14 cellular contexts compared by ENCODE assay signal in the genomic region with DNA sequence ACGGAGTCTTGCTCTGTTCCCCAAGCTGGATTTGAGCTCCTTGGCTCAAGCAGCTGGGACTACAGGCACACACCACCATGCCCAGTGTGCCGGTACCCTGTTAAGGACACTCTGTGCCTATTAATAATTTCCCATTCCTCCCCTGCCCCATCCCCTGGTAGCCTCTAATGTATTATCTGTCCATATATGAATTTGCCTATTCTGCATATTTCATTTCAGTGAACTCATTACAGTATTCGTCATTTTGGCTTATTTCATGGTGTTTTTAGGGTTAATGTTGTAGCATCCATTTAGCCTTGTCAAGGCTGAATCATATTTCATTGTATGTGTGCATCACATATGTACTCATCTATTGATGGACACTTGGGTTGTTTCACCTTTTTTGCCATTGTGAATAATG. TPM values are rescaled to one million over a fixed set of nuclear protein-coding genes. Genes with fewer than 3 reads are reported as not detected.
A peak's percentile ranks its signal among the peaks of the same experiment; 100 is the strongest.
DNase-seq lines count a peak whose midpoint lies in the region; ATAC-seq and TF ChIP-seq lines count a peak whose summit lies in the region.
"Had no signal": no experiment of that assay in that cellular context is flagged by ENCODE, and none has a peak within 500 bp of the region (broad histone marks: within the 10 kb centered on the region; RNA-seq: fewer than 3 reads in every experiment).

No MANE protein-coding gene starts in this region.

- no peak for TF ChIP-seq POLR2A in breast epithelium (IDR thresholded peaks at IDR 0.05)

- peak overlapping the region in 1 of 3 donors; percentile 97 for H3K4me3 ChIP-seq in breast epithelium
- H3K4me3 ChIP-seq in iPS-15b (ENCODE audit: low read depth, low read length): peak overlapping the region; percentile 54
- no peak overlapping the region for H3K4me3 ChIP-seq in aorta (ENCODE audit: low read length in 2 of 2)
- H3K4me3 ChIP-seq: colonic mucosa had no signal

- no peak for ATAC-seq in stimulated activated naive CD8-positive, alpha-beta T cell treated with anti-CD3 and anti-CD28 coated beads, Interleukin-15, amount 100 ng/mL, for 72 hours
- ATAC-seq in aorta (ENCODE audit: low FRiP score): no peak

- DNase-seq in MCF 10A (ENCODE audit: unreplicated experiment) (no peak), breast epithelium (ENCODE audit: low spot score in 2 of 2) (no peak), mucosa of gallbladder (ENCODE audit: low spot score) (no peak), aorta (no peak), SHP77 (lab: John Stamatoyannopoulos, UW) (no peak)
- DNase-seq in activated CD4-positive, alpha-beta memory T cell treated with anti-CD3 and anti-CD28 coated beads for 36 hours: no peak
- DNase-seq in stimulated activated naive CD8-positive, alpha-beta T cell treated with anti-CD3 and anti-CD28 coated beads, Interleukin-15, amount 100 ng/mL, for 72 hours: no peak
- DNase-seq: colonic mucosa, NCI-H1092, NCI-H748 treated with DMSO at 0.1 percent for 48 hours, spleen, SW 1271 had no signal

- H3K9ac ChIP-seq in iPS-15b (ENCODE audit: low read depth, low read length): no peak overlapping the region

- no peak for TF ChIP-seq CTCF in MCF 10A (IDR thresholded peaks at IDR 0.05; ENCODE audit: unreplicated experiment)
- no peak for TF ChIP-seq CTCF in breast epithelium (IDR thresholded peaks at IDR 0.05)

- WGBS in aorta, 2 donors: 88 to 93% methylated on average over 3 of the region's 3 CpGs

- intact Hi-C loops in MCF 10A (cut with micrococcal nuclease) (no loop called here), breast epithelium (cut with DNase I; ENCODE audit: low total_unique reads) (no loop called here), aorta (cut with DNase I) (no loop called here)
- intact Hi-C loops in activated CD4-positive, alpha-beta memory T cell treated with anti-CD3 and anti-CD28 coated beads for 36 hours (cut with micrococcal nuclease): no loop called here

- no peaks in the 10 kb centered on the region for H3K36me3 ChIP-seq in breast epithelium
- H3K36me3 ChIP-seq in iPS-15b (ENCODE audit: control insufficient read depth, insufficient read depth, low read length): peaks cover 9% of the 10 kb centered on the region
- peaks cover 0 to 3% of the 10 kb centered on the region in 2 donors for H3K36me3 ChIP-seq in aorta (ENCODE audit: control insufficient read depth in 1 of 2, insufficient read depth in 2 of 2, low read length in 1 of 2)

- no peak overlapping the region for H3K27ac Mint-ChIP-seq in MCF 10A (ENCODE audit: low read depth, unreplicated experiment)
- peak overlapping the region; percentile 74 for H3K27ac Mint-ChIP-seq in activated CD4-positive, alpha-beta memory T cell treated with anti-CD3 and anti-CD28 coated beads for 36 hours
- H3K27ac Mint-ChIP-seq in stimulated activated naive CD8-positive, alpha-beta T cell treated with anti-CD3 and anti-CD28 coated beads, Interleukin-15, amount 100 ng/mL, for 72 hours: peak overlapping the region; percentile 62 to 95

- H3K9me3 ChIP-seq in breast epithelium (no peaks in the 10 kb centered on the region), iPS-15b (ENCODE audit: control insufficient read depth, insufficient read depth, low read length) (no peaks in the 10 kb centered on the region), aorta (ENCODE audit: control insufficient read depth, low read length) (no peaks in the 10 kb centered on the region)
- H3K9me3 ChIP-seq: colonic mucosa, spleen had no signal

- CTCF ChIA-PET in MCF 10A (lab: Yijun Ruan, JAX): interaction anchor here (0.6 kb wide), 1 partner anchor 23 kb away, joined by 4 read pairs; no protein-coding TSS in a partner anchor
- CTCF ChIA-PET in activated CD4-positive, alpha-beta memory T cell treated with anti-CD3 and anti-CD28 coated beads for 36 hours (lab: Charles Lee): interaction anchor here (2.3 kb wide), 1 partner anchor 34 kb away, joined by 9 read pairs; a partner anchor contains a TSS

- peak overlapping the region; percentile 63 for H3K4me3 Mint-ChIP-seq in MCF 10A (ENCODE audit: unreplicated experiment)
- H3K4me3 Mint-ChIP-seq in activated CD4-positive, alpha-beta memory T cell treated with anti-CD3 and anti-CD28 coated beads for 36 hours: peak overlapping the region; percentile 58
- peak overlapping the region; percentile 60 to 69 for H3K4me3 Mint-ChIP-seq in stimulated activated naive CD8-positive, alpha-beta T cell treated with anti-CD3 and anti-CD28 coated beads, Interleukin-15, amount 100 ng/mL, for 72 hours

- peaks cover 17% of the 10 kb centered on the region for H3K4me1 Mint-ChIP-seq in MCF 10A (ENCODE audit: insufficient read depth, unreplicated experiment)
- H3K4me1 Mint-ChIP-seq in activated CD4-positive, alpha-beta memory T cell treated with anti-CD3 and anti-CD28 coated beads for 36 hours (ENCODE audit: low read depth): peaks cover 27% of the 10 kb centered on the region
- H3K4me1 Mint-ChIP-seq in stimulated activated naive CD8-positive, alpha-beta T cell treated with anti-CD3 and anti-CD28 coated beads, Interleukin-15, amount 100 ng/mL, for 72 hours: peaks cover 39% of the 10 kb centered on the region

- POLR2A ChIA-PET in MCF 10A (lab: Yijun Ruan, JAX): interaction anchor here (0.6 to 1.1 kb wide), 2 partner anchors 20 to 87 kb away, joined by 3 to 5 read pairs; no protein-coding TSS in a partner anchor
- POLR2A ChIA-PET in activated CD4-positive, alpha-beta memory T cell treated with anti-CD3 and anti-CD28 coated beads for 36 hours (lab: Charles Lee): no interaction called here

- no TSS peak for BruUV-seq in MCF 10A (replicated peaks; lab: Mats Ljungman, UMichigan)

- no peak overlapping the region for H3K27ac ChIP-seq in breast epithelium
- H3K27ac ChIP-seq in aorta (ENCODE audit: low read depth in 1 of 2, low read length in 2 of 2): no peak overlapping the region
- H3K27ac ChIP-seq: C4-2B, colonic mucosa, spleen had no signal

- H3K27me3 Mint-ChIP-seq in MCF 10A (ENCODE audit: insufficient read depth, unreplicated experiment): no peaks in the 10 kb centered on the region
- peaks cover 3% of the 10 kb centered on the region for H3K27me3 Mint-ChIP-seq in activated CD4-positive, alpha-beta memory T cell treated with anti-CD3 and anti-CD28 coated beads for 36 hours
- H3K27me3 Mint-ChIP-seq in stimulated activated naive CD8-positive, alpha-beta T cell treated with anti-CD3 and anti-CD28 coated beads, Interleukin-15, amount 100 ng/mL, for 72 hours: no peaks in the 10 kb centered on the region

- peaks cover 68% of the 10 kb centered on the region for H3K36me3 Mint-ChIP-seq in MCF 10A (ENCODE audit: insufficient read depth, unreplicated experiment)
- peaks cover 45% of the 10 kb centered on the region for H3K36me3 Mint-ChIP-seq in activated CD4-positive, alpha-beta memory T cell treated with anti-CD3 and anti-CD28 coated beads for 36 hours

- H3K27me3 ChIP-seq in breast epithelium (no peaks in the 10 kb centered on the region), iPS-15b (ENCODE audit: control insufficient read depth, insufficient read depth, low read length) (no peaks in the 10 kb centered on the region), aorta (ENCODE audit: control insufficient read depth in 1 of 2, insufficient read depth in 2 of 2, low read length in 1 of 2) (no peaks in the 10 kb centered on the region)
- H3K27me3 ChIP-seq: colonic mucosa, spleen had no signal

- no peaks in the 10 kb centered on the region for H3K9me3 Mint-ChIP-seq in MCF 10A (ENCODE audit: unreplicated experiment)
- no peaks in the 10 kb centered on the region for H3K9me3 Mint-ChIP-seq in activated CD4-positive, alpha-beta memory T cell treated with anti-CD3 and anti-CD28 coated beads for 36 hours
- H3K9me3 Mint-ChIP-seq in stimulated activated naive CD8-positive, alpha-beta T cell treated with anti-CD3 and anti-CD28 coated beads, Interleukin-15, amount 100 ng/mL, for 72 hours: no peaks in the 10 kb centered on the region

- H3K4me1 ChIP-seq in breast epithelium (peaks cover 0 to 17% of the 10 kb centered on the region in 2 donors), iPS-15b (ENCODE audit: control insufficient read depth, insufficient read depth, low read length) (no peaks in the 10 kb centered on the region), aorta (ENCODE audit: control insufficient read depth in 1 of 2, insufficient read depth in 2 of 2, low read length in 2 of 2) (peaks cover 0 to 5% of the 10 kb centered on the region in 2 donors)

RNA-seq across cellular contexts. Expression of a gene that starts 2.8 kb away (rescaled TPM):
- total RNA-seq in MCF 10A (2022) (213 and 262 TPM in 2 replicates), breast epithelium (10 to 100 TPM; 41.0 to 69.4 (median 42.4) TPM), mucosa of gallbladder (198 TPM), aorta (100 to 1,000 TPM; 161 to 172 TPM)
- total RNA-seq in activated CD4-positive, alpha-beta memory T cell treated with anti-CD3 and anti-CD28 coated beads for 36 hours: 100 to 1,000 TPM; 225 to 243 TPM
- 100 to 1,000 TPM in 1 of 2 donors, 10 to 100 TPM in 1; 77.7 to 166 TPM for polyA plus RNA-seq in aorta

RNA-seq across cellular contexts. Expression of a gene that starts 33.6 kb away (rescaled TPM):
- total RNA-seq in MCF 10A (2022) (5.9 and 16.4 TPM in 2 replicates), breast epithelium (1 to 10 TPM in 2 of 3 donors, under 1 TPM in 1; 0.16 to 1.6 (median 1.3) TPM), mucosa of gallbladder (1.2 TPM), aorta (1 to 10 TPM in 1 of 2 donors, under 1 TPM in 1; 0.91 to 2.3 TPM)
- total RNA-seq in activated CD4-positive, alpha-beta memory T cell treated with anti-CD3 and anti-CD28 coated beads for 36 hours: 10 to 100 TPM; 34.0 to 36.2 TPM
- under 1 TPM in 1 of 2 donors, not detected in 1; 0.51 TPM for polyA plus RNA-seq in aorta

RNA-seq across cellular contexts. Expression of a gene that starts 33.7 kb away (rescaled TPM):
- total RNA-seq in MCF 10A (2022) (16.8 and 20.8 TPM in 2 replicates), breast epithelium (10 to 100 TPM; 33.9 to 38.8 (median 36.4) TPM), mucosa of gallbladder (19.4 TPM), aorta (10 to 100 TPM in 1 of 2 donors, 1 to 10 TPM in 1; 8.4 to 10.3 TPM)
- 10 to 100 TPM; 20.8 to 23.1 TPM for total RNA-seq in activated CD4-positive, alpha-beta memory T cell treated with anti-CD3 and anti-CD28 coated beads for 36 hours
- polyA plus RNA-seq in aorta: 10 to 100 TPM; 16.8 TPM
